Comparison of ENCODE assay signal across 8 cellular contexts in genomic region chr2:240579771-240580614, GRCh38. TPM values are rescaled to one million over a fixed set of nuclear protein-coding genes. Genes with fewer than 3 reads are reported as not detected.
A peak's percentile ranks its signal among the peaks of the same experiment; 100 is the strongest.
DNase-seq lines count a peak whose midpoint lies in the region; ATAC-seq and TF ChIP-seq lines count a peak whose summit lies in the region.

No MANE protein-coding gene starts in this region.

- H3K9me3 Mint-ChIP-seq in activated T-helper 2 cell treated with anti-CD3 and anti-CD28 coated beads, Interferon-gamma antibody, Interleukin-2, Interleukin-4, amounts not matched to agents 10 μg/mL and 5 μg/mL and 100 μg/mL, durations not matched to agents 14 hours and 24 hours and 36 hours: no peaks in the 10 kb centered on the region

- intact Hi-C loops in activated T-helper 2 cell treated with anti-CD3 and anti-CD28 coated beads, Interferon-gamma antibody, Interleukin-2, Interleukin-4, amounts not matched to agents 10 μg/mL and 5 μg/mL and 100 μg/mL, durations not matched to agents 14 hours and 24 hours and 36 hours (cut with micrococcal nuclease): no loop called here
- intact Hi-C loops in Right ventricle myocardium superior (cut with DNase I): no loop called here

- H4K20me1 ChIP-seq in OCI-LY3 (ENCODE audit: insufficient read depth, low read length): no peaks in the 10 kb centered on the region

- H3K27ac Mint-ChIP-seq in activated T-helper 2 cell treated with anti-CD3 and anti-CD28 coated beads, Interferon-gamma antibody, Interleukin-2, Interleukin-4, amounts not matched to agents 10 μg/mL and 5 μg/mL and 100 μg/mL, durations not matched to agents 14 hours and 24 hours and 36 hours: peak overlapping the region; percentile 58

- H3K79me2 ChIP-seq in OCI-LY3 (ENCODE audit: low read length): peaks cover 41% of the 10 kb centered on the region

- no peak overlapping the region for H3K4me3 ChIP-seq in AG09309 (ENCODE audit: control insufficient read depth, low read depth, low read length)
- H3K4me3 ChIP-seq in OCI-LY3 (ENCODE audit: low read length): peak overlapping the region; percentile 36; the same call in 1 of the 2 replicates

- peaks cover 45% of the 10 kb centered on the region for H3K4me1 ChIP-seq in OCI-LY3 (ENCODE audit: low read length)

- DNase-seq in AG09309 (ENCODE audit: low read depth): peak; percentile 81
- DNase-seq in activated T-helper 2 cell treated with anti-CD3 and anti-CD28 coated beads, Interferon-gamma antibody, Interleukin-2, Interleukin-4, amounts not matched to agents 10 μg/mL and 5 μg/mL and 100 μg/mL, durations not matched to agents 14 hours and 24 hours and 36 hours (ENCODE audit: low spot score): peak; percentile 48
- DNase-seq in Right ventricle myocardium superior: peak; percentile 74
- peak; percentile 85 for DNase-seq in stimulated activated CD4-positive, alpha-beta T cell treated with anti-CD3 and anti-CD28 coated beads, Interleukin-15, amount 100 ng/mL, for 24 hours

- peak overlapping the region; percentile 96 for H3K27ac ChIP-seq in OCI-LY3 (ENCODE audit: low read length)

- peaks cover 34% of the 10 kb centered on the region for H3K36me3 ChIP-seq in OCI-LY3 (replicated peaks; ENCODE audit: low read depth, low read length)

- H3K27me3 ChIP-seq in OCI-LY3 (ENCODE audit: low read depth, low read length): no peaks in the 10 kb centered on the region

- H3K27me3 Mint-ChIP-seq in activated T-helper 2 cell treated with anti-CD3 and anti-CD28 coated beads, Interferon-gamma antibody, Interleukin-2, Interleukin-4, amounts not matched to agents 10 μg/mL and 5 μg/mL and 100 μg/mL, durations not matched to agents 14 hours and 24 hours and 36 hours (ENCODE audit: low read depth): no peaks in the 10 kb centered on the region

- peak; percentile 38 for ATAC-seq in GM21717 (IDR thresholded peaks at IDR 0.05; ENCODE audit: unreplicated experiment)
- peak; percentile 76 for ATAC-seq in Right ventricle myocardium superior (ENCODE audit: poor library complexity)
- no peak for ATAC-seq in HG03139 (IDR thresholded peaks at IDR 0.05; ENCODE audit: unreplicated experiment)
- no peak for ATAC-seq in GM19395 (IDR thresholded peaks at IDR 0.05; ENCODE audit: unreplicated experiment)

- H3K4me1 Mint-ChIP-seq in activated T-helper 2 cell treated with anti-CD3 and anti-CD28 coated beads, Interferon-gamma antibody, Interleukin-2, Interleukin-4, amounts not matched to agents 10 μg/mL and 5 μg/mL and 100 μg/mL, durations not matched to agents 14 hours and 24 hours and 36 hours (ENCODE audit: low read depth): peaks cover 21% of the 10 kb centered on the region

- peak overlapping the region; percentile 71 for H3K4me2 ChIP-seq in OCI-LY3 (ENCODE audit: low read length)

- H3K36me3 Mint-ChIP-seq in activated T-helper 2 cell treated with anti-CD3 and anti-CD28 coated beads, Interferon-gamma antibody, Interleukin-2, Interleukin-4, amounts not matched to agents 10 μg/mL and 5 μg/mL and 100 μg/mL, durations not matched to agents 14 hours and 24 hours and 36 hours (ENCODE audit: low read depth): peaks cover 27% of the 10 kb centered on the region

- no peaks in the 10 kb centered on the region for H3K9me3 ChIP-seq in OCI-LY3 (ENCODE audit: insufficient read depth, low read length)

- no peak overlapping the region for H3K4me3 Mint-ChIP-seq in activated T-helper 2 cell treated with anti-CD3 and anti-CD28 coated beads, Interferon-gamma antibody, Interleukin-2, Interleukin-4, amounts not matched to agents 10 μg/mL and 5 μg/mL and 100 μg/mL, durations not matched to agents 14 hours and 24 hours and 36 hours (ENCODE audit: low read depth)

- TF ChIP-seq CTCF in AG09309 (IDR thresholded peaks at IDR 0.05; ENCODE audit: control insufficient read depth, insufficient read depth, low read depth, low read length, missing control alignments) (peak; percentile 11), OCI-LY3 (IDR thresholded peaks at IDR 0.05; ENCODE audit: low read depth, low read length) (peak; percentile 54)

- peak overlapping the region; percentile 64; the same call in 1 of the 2 replicates for H3K9ac ChIP-seq in OCI-LY3 (ENCODE audit: low read length)

- H2AFZ ChIP-seq in OCI-LY3 (ENCODE audit: low read depth, low read length): no peak overlapping the region

RNA-seq across cellular contexts. Expression of gene CAPN10, which starts 6.5 kb away (rescaled TPM):
- 49.6 and 51.1 TPM in 2 replicates for total RNA-seq in activated T-helper 2 cell treated with anti-CD3 and anti-CD28 coated beads, Interferon-gamma antibody, Interleukin-2, Interleukin-4, amounts not matched to agents 10 μg/mL and 5 μg/mL and 100 μg/mL, durations not matched to agents 14 hours and 24 hours and 36 hours
- 49.7 TPM for total RNA-seq in Right ventricle myocardium superior

RNA-seq across cellular contexts. Expression of gene RNPEPL1, which starts 11.7 kb away (rescaled TPM):
- 67.3 and 71.3 TPM in 2 replicates for total RNA-seq in activated T-helper 2 cell treated with anti-CD3 and anti-CD28 coated beads, Interferon-gamma antibody, Interleukin-2, Interleukin-4, amounts not matched to agents 10 μg/mL and 5 μg/mL and 100 μg/mL, durations not matched to agents 14 hours and 24 hours and 36 hours
- 89.5 TPM for total RNA-seq in Right ventricle myocardium superior

RNA-seq across cellular contexts. Expression of gene DUSP28, which starts 19.8 kb away (rescaled TPM):
- 4.8 and 6.5 TPM in 2 replicates for total RNA-seq in activated T-helper 2 cell treated with anti-CD3 and anti-CD28 coated beads, Interferon-gamma antibody, Interleukin-2, Interleukin-4, amounts not matched to agents 10 μg/mL and 5 μg/mL and 100 μg/mL, durations not matched to agents 14 hours and 24 hours and 36 hours
- total RNA-seq in Right ventricle myocardium superior: 11.5 TPM

RNA-seq across cellular contexts. Expression of gene ANKMY1, which starts 22.2 kb away (rescaled TPM):
- total RNA-seq in activated T-helper 2 cell treated with anti-CD3 and anti-CD28 coated beads, Interferon-gamma antibody, Interleukin-2, Interleukin-4, amounts not matched to agents 10 μg/mL and 5 μg/mL and 100 μg/mL, durations not matched to agents 14 hours and 24 hours and 36 hours: 23.7 and 25.1 TPM in 2 replicates
- total RNA-seq in Right ventricle myocardium superior: 5.6 TPM

RNA-seq across cellular contexts. Expression of gene GPR35, which starts 45.3 kb away (rescaled TPM):
- 24.9 and 27.4 TPM in 2 replicates for total RNA-seq in activated T-helper 2 cell treated with anti-CD3 and anti-CD28 coated beads, Interferon-gamma antibody, Interleukin-2, Interleukin-4, amounts not matched to agents 10 μg/mL and 5 μg/mL and 100 μg/mL, durations not matched to agents 14 hours and 24 hours and 36 hours
- total RNA-seq in Right ventricle myocardium superior: 2.0 TPM

Comparison
In these comparisons a context has a peak if more than half of its experiments do, and no peak if none do; other contexts are left out.
1. ATAC-seq: peak in GM21717 (single experiment) and Right ventricle myocardium superior (single experiment); none in HG03139 (single experiment) and GM19395 (single experiment).
2. Peak in every context shown above with its lines, with median percentiles within 50 percentile points of each other: DNase-seq.